Comparison of ENCODE assay signal across 2 cellular contexts in genomic region chr5:171997011-171997410, GRCh38.
TF ChIP-seq lines count a peak whose summit lies in the region.

No MANE protein-coding gene starts in this region.

TF ChIP-seq in H1, 55 proteins besides CTCF, POLR2A, EP300 and RAD21:
- TF ChIP-seq MAFK (IDR thresholded peaks at IDR 0.05; ENCODE audit: low read depth, low read length): peak; percentile 85
- TF ChIP-seq EZH2 (IDR thresholded peaks at IDR 0.05; ENCODE audit: low read depth, low read length, severe bottlenecking): no peak
TF ChIP-seq in H1: peak in this region for 1.

TF ChIP-seq in HepG2, 621 proteins besides CTCF, POLR2A, EP300 and RAD21:
- TF ChIP-seq MAFF (IDR thresholded peaks at IDR 0.05; ENCODE audit: low read depth, low read length): peak; percentile 97
- no peak for TF ChIP-seq TAF1 (CRISPR knock-in tag; IDR thresholded peaks at IDR 0.05)
- TF ChIP-seq MAFK (conservative IDR thresholded peaks at IDR 0.05 in 1 of 2, IDR thresholded peaks at IDR 0.05 in 1 of 2; ENCODE audit: low read length in 2 of 2): peak; percentile 97 to 98
- TF ChIP-seq MAFG (CRISPR knock-in tag; IDR thresholded peaks at IDR 0.05): peak; percentile 49; the same call in 1 of the 2 replicates
- no peak for TF ChIP-seq ZNF747 (CRISPR knock-in tag; IDR thresholded peaks at IDR 0.05; ENCODE audit: borderline replicate concordance)
